In the genomic region with DNA sequence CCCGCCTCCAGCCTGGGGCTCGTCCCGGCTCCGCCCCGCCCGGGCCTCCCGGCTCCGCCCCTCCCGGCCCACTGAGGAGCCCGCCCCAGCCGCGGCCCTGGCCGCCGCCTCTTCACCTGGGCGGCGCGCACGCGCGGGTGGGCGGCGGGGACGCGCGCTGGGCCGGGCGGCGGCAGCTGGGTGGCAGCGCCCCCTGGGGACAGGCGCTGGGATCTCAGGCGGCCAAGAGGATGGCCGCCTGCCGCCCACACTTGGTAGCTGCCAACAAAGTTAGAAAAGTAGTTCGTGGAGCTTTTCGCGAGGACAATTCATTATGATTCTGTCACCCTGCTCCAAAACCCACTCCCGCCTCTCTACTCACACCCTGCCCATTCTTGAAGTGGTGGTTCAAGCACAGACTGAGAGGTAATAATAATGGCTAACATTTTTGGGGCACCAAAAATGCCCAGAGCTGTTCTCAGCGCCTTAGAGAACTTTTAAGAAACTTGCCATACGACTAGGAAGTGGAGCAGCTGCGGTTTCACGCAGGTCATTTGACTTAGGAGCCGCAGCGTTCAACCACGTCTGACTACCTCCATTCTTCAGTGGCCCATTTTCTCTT, we compare ENCODE assay signal across 8 cellular contexts. TPM values are rescaled to one million over a fixed set of nuclear protein-coding genes. Genes with fewer than 3 reads are reported as not detected.
DNase-seq lines count a peak whose midpoint lies in the region; ATAC-seq, FAIRE-seq and TF ChIP-seq lines count a peak whose summit lies in the region.

No MANE protein-coding gene starts in this region.

- H3K27me3 Mint-ChIP-seq in WTC11 (ENCODE audit: low read depth) = peaks cover 2% of the 10 kb centered on the region; the same call in 1 of the 2 replicates

- TF ChIP-seq CTCF in A549 (IDR thresholded peaks at IDR 0.05) = peak; percentile 99
- TF ChIP-seq CTCF in WTC11 (IDR thresholded peaks at IDR 0.05) = peak; percentile 86
- peak; percentile 78 for TF ChIP-seq CTCF in cardiac fibroblast (IDR thresholded peaks at IDR 0.05; ENCODE audit: low read depth, low read length)
- TF ChIP-seq CTCF in spleen (IDR thresholded peaks at IDR 0.05 in 8 of 11, conservative IDR thresholded peaks at IDR 0.05 in 3 of 11) = peak; percentile 50 to 94 (median 87)

- no peaks in the 10 kb centered on the region for H3K9me3 Mint-ChIP-seq in WTC11

- 2% methylated on average over 18 of the region's 44 CpGs for WGBS in A549 (ENCODE audit: missing lambda C conversion rate)
- 0 to 1% (median 0%) methylated on average over 13 to 44 of the region's 44 CpGs for WGBS in spleen, 5 donors

- H3K4me1 ChIP-seq in A549 (peaks cover 9% of the 10 kb centered on the region; the same call in 1 of the 3 replicates), spleen (peaks cover 6 to 29% (median 19%) of the 10 kb centered on the region in 6 donors)

- intact Hi-C loops in spleen (cut with DNase I; ENCODE audit: low total_unique reads) = no loop called here

- H3K4me2 ChIP-seq in A549 = peak overlapping the region; percentile 88

- TF ChIP-seq RAD21 in A549 (conservative IDR thresholded peaks at IDR 0.05 in 1 of 2, IDR thresholded peaks at IDR 0.05 in 1 of 2) = peak; percentile 50 to 79

- no peak for TF ChIP-seq POLR2A in A549 (IDR thresholded peaks at IDR 0.05; ENCODE audit: low read length)
- no peak for TF ChIP-seq POLR2A in spleen (IDR thresholded peaks at IDR 0.05)

- POLR2A ChIA-PET in A549 (lab: Yijun Ruan, JAX) = interaction anchor here (0.7 to 1.6 kb wide), 2 partner anchors 95 to 433 kb away, joined by 3 to 11 read pairs; a partner anchor contains a TSS
- POLR2A ChIA-PET in WTC11 (lab: Charles Lee) = interaction anchor here (0.6 to 1.7 kb wide), 6 partner anchors 33 to 357 kb away, joined by 3 to 7 read pairs (median 3); a partner anchor contains a TSS

- H3K4me3 ChIP-seq in A549 (peak overlapping the region; percentile 77), cardiac fibroblast (replicated peaks in 1 of 2; ENCODE audit: low read depth in 2 of 2, low read length in 2 of 2) (peak overlapping the region; percentile 48 to 80), spleen (peak overlapping the region; percentile 55 to 99 (median 88))

- H3K9me3 ChIP-seq in A549 (no peaks in the 10 kb centered on the region), spleen (no peaks in the 10 kb centered on the region)

- peaks cover 0 to 23% (median 0%) of the 10 kb centered on the region in 7 donors for H3K27me3 ChIP-seq in spleen (replicated peaks in 1 of 7)

- H3K27ac ChIP-seq in A549 (peak overlapping the region; percentile 66 to 88; a peak in 5 of 6 replicates), spleen (peak overlapping the region; percentile 78 to 96 (median 85))

- CTCF ChIA-PET in A549 (lab: Yijun Ruan, JAX) (interaction anchor here (0.5 to 12.1 kb wide), 70 partner anchors 8 to 1447 kb away, joined by 3 to 205 read pairs (median 5); a partner anchor contains a TSS), WTC11 (lab: Charles Lee) (interaction anchor here (0.6 to 4.3 kb wide), 62 partner anchors 9 to 873 kb away, joined by 3 to 119 read pairs (median 5); a partner anchor contains a TSS)

- peak overlapping the region; percentile 61 for H3K4me3 Mint-ChIP-seq in WTC11

- H3K36me3 ChIP-seq in spleen = no peaks in the 10 kb centered on the region

- ATAC-seq in A549 = peak; percentile 96 to 97
- peak; percentile 66 for ATAC-seq in GM18858 (IDR thresholded peaks at IDR 0.05; ENCODE audit: unreplicated experiment)
- ATAC-seq in HG03066 (IDR thresholded peaks at IDR 0.05; ENCODE audit: low read depth, unreplicated experiment) = peak; percentile 79
- peak; percentile 95 for ATAC-seq in WTC11

- no peak for FAIRE-seq in A549 (lab: Jason Lieb, UNC)

- H3K27ac Mint-ChIP-seq in WTC11 = peak overlapping the region; percentile 67; the same call in 1 of the 2 replicates

- TF ChIP-seq EP300 in A549 (IDR thresholded peaks at IDR 0.05) = no peak

- DNase-seq in A549 (ENCODE audit: low read depth in 1 of 2, low spot score in 1 of 2) (peak; percentile 75 to 84), NCI-H2171 (lab: John Stamatoyannopoulos, UW) (peak; percentile 91), WTC11 (ENCODE audit: low spot score) (peak; percentile 91), cardiac fibroblast (ENCODE audit: low read depth in 2 of 2) (peak; percentile 83 to 89), islet precursor cell (peak; percentile 97), spleen (peak; percentile 98)

- no peaks in the 10 kb centered on the region; the same call in 1 of the 2 replicates for H3K36me3 Mint-ChIP-seq in WTC11

- peaks cover 20% of the 10 kb centered on the region for H3K4me1 Mint-ChIP-seq in WTC11

TF ChIP-seq in A549, 52 proteins besides CTCF, POLR2A, EP300 and RAD21:
- TF ChIP-seq JUN (IDR thresholded peaks at IDR 0.05) (no peak; a peak in 1 of 5 replicates), CBX8 (IDR thresholded peaks at IDR 0.05) (no peak), HOXB5 (CRISPR knock-in tag; IDR thresholded peaks at IDR 0.05) (peak; percentile 84), SMC3 (IDR thresholded peaks at IDR 0.05) (peak; percentile 94)
- TF ChIP-seq, protein P1, sequence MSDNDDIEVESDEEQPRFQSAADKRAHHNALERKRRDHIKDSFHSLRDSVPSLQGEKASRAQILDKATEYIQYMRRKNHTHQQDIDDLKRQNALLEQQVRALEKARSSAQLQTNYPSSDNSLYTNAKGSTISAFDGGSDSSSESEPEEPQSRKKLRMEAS (IDR thresholded peaks at IDR 0.05) = no peak
- TF ChIP-seq, protein P2, sequence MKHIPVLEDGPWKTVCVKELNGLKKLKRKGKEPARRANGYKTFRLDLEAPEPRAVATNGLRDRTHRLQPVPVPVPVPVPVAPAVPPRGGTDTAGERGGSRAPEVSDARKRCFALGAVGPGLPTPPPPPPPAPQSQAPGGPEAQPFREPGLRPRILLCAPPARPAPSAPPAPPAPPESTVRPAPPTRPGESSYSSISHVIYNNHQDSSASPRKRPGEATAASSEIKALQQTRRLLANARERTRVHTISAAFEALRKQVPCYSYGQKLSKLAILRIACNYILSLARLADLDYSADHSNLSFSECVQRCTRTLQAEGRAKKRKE (CRISPR knock-in tag; IDR thresholded peaks at IDR 0.05; ENCODE audit: low read depth) = 0 out of 2 replicates have a peak, but pooled peaks have one; percentile 49

TF ChIP-seq in WTC11, 78 proteins besides CTCF, POLR2A, EP300 and RAD21:
- TF ChIP-seq, protein P3, sequence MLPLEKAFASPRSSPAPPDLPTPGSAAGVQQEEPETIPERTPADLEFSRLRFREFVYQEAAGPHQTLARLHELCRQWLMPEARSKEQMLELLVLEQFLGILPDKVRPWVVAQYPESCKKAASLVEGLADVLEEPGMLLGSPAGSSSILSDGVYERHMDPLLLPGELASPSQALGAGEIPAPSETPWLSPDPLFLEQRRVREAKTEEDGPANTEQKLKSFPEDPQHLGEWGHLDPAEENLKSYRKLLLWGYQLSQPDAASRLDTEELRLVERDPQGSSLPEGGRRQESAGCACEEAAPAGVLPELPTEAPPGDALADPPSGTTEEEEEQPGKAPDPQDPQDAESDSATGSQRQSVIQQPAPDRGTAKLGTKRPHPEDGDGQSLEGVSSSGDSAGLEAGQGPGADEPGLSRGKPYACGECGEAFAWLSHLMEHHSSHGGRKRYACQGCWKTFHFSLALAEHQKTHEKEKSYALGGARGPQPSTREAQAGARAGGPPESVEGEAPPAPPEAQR (CRISPR knock-in tag; IDR thresholded peaks at IDR 0.05) = no peak
- TF ChIP-seq KAT7 (CRISPR knock-in tag; IDR thresholded peaks at IDR 0.05; ENCODE audit: borderline replicate concordance) = no peak
- peak; percentile 21; the same call in 1 of the 2 replicates for TF ChIP-seq CBFB (CRISPR knock-in tag; IDR thresholded peaks at IDR 0.05; ENCODE audit: low read depth)

RNA-seq across cellular contexts. Expression of a gene that starts 0.3 kb away (rescaled TPM):
- 4.2 and 5.6 TPM in 2 replicates for polyA plus RNA-seq in A549 (2011; rRNA removed)
- 1.1 TPM in 2 replicates for polyA plus RNA-seq in A549 (2012; cell fraction: cytosol; rRNA removed)
- polyA plus RNA-seq in A549 (2012; cell fraction: nucleus; rRNA removed) = 1.5 and 1.7 TPM in 2 replicates
- 2.3 to 2.8 TPM (median 2.8 TPM) in 3 replicates for polyA plus RNA-seq in A549 (2017; fragmentation: RNase III; extraction: RNeasy Plus Mini Kit Qiagen cat#74134 plus additional on column Dnase treatment)
- 5.8 and 9.5 TPM in 2 replicates for polyA minus RNA-seq in A549 (2011; rRNA and poly(A)+ RNA removed)
- total RNA-seq in WTC11 (2021) = 26.5 to 29.9 TPM (median 28.9 TPM) in 3 replicates
- 10 to 100 TPM; 20.6 to 36.4 (median 24.1) TPM for total RNA-seq in spleen
- polyA plus RNA-seq in spleen = 1 to 10 TPM; 2.3 to 7.5 (median 2.7) TPM

RNA-seq across cellular contexts. Expression of a gene that starts 50.7 kb away (rescaled TPM):
- 61.0 and 72.6 TPM in 2 replicates for polyA plus RNA-seq in A549 (2011; rRNA removed)
- 95.7 and 118 TPM in 2 replicates for polyA plus RNA-seq in A549 (2012; cell fraction: cytosol; rRNA removed)
- 66.6 and 79.4 TPM in 2 replicates for polyA plus RNA-seq in A549 (2012; cell fraction: nucleus; rRNA removed)
- polyA plus RNA-seq in A549 (2017; fragmentation: RNase III; extraction: RNeasy Plus Mini Kit Qiagen cat#74134 plus additional on column Dnase treatment) = 42.2 to 50.0 TPM (median 46.6 TPM) in 3 replicates
- polyA minus RNA-seq in A549 (2011; rRNA and poly(A)+ RNA removed) = 71.5 and 87.1 TPM in 2 replicates
- total RNA-seq in WTC11 (2021) = 66.0 to 70.3 TPM (median 69.8 TPM) in 3 replicates
- 10 to 100 TPM; 12.0 to 41.1 (median 16.5) TPM for total RNA-seq in spleen
- 1 to 10 TPM; 5.4 to 6.3 (median 5.7) TPM for polyA plus RNA-seq in spleen

Comparison
In these comparisons a context has a peak if more than half of its experiments do, and no peak if none do; other contexts are left out.
1. Peak in every context shown above with its lines: DNase-seq, ATAC-seq, H3K4me3 ChIP-seq and H3K27ac ChIP-seq.